In genomic region chr4:16192631-16193483, GRCh38 we compare ENCODE assay signal across 21 cellular contexts. TPM values are rescaled to one million over a fixed set of nuclear protein-coding genes. Genes with fewer than 3 reads are reported as not detected.
DNase-seq lines count a peak whose midpoint lies in the region; TF ChIP-seq lines count a peak whose summit lies in the region.
"Had no signal": no experiment of that assay in that cellular context is flagged by ENCODE, and none has a peak within 500 bp of the region (broad histone marks: within the 10 kb centered on the region; RNA-seq: fewer than 3 reads in every experiment).

No MANE protein-coding gene starts in this region.

- H3K4me1 ChIP-seq in muscle layer of colon (ENCODE audit: insufficient read depth, low read length), result peaks cover 45% of the 10 kb centered on the region
- H3K4me1 ChIP-seq: colonic mucosa had no signal

- peak overlapping the region; percentile 0 for H3K27ac ChIP-seq in muscle layer of colon (ENCODE audit: low read depth, low read length)
- H3K27ac ChIP-seq: colonic mucosa, parathyroid adenoma, RWPE1, thyroid gland had no signal

- peaks cover 34% of the 10 kb centered on the region for H3K4me1 Mint-ChIP-seq in chondrocyte (ENCODE audit: low read depth)

- DNase-seq in CD1c-positive myeloid dendritic cell (ENCODE audit: extremely low spot score) (peak; percentile 18), MV-4-11 (lab: John Stamatoyannopoulos, UW) (peak; percentile 48), chondrocyte (ENCODE audit: low spot score) (no peak), H7 (no peak), Ammon's horn (ENCODE audit: low spot score) (no peak), NAMALWA (ENCODE audit: low spot score) (no peak), glomerular visceral epithelial cell (ENCODE audit: extremely low spot score) (no peak)
- DNase-seq: activated CD8-positive, alpha-beta T cell treated with anti-CD3 and anti-CD28 coated beads, Interleukin-2, amount 10 ng/mL, durations not matched to agents 7 days and 5 days; activated naive CD8-positive, alpha-beta T cell treated with anti-CD3 and anti-CD28 coated beads for 36 hours; activated T-cell treated with anti-CD3 and anti-CD28 coated beads, Interleukin-2, amount 50 U/mL, for 4 hours; CD8-positive, alpha-beta memory T cell; colonic mucosa; hypothalamus; Karpas-422; naive thymus-derived CD8-positive, alpha-beta T cell; thyroid gland had no signal

- H3K9me3 Mint-ChIP-seq in chondrocyte (ENCODE audit: low read depth), result no peaks in the 10 kb centered on the region
- H3K9me3 Mint-ChIP-seq: activated naive CD8-positive, alpha-beta T cell treated with anti-CD3 and anti-CD28 coated beads for 36 hours; activated T-cell treated with anti-CD3 and anti-CD28 coated beads, Interleukin-2, amount 50 U/mL, for 4 hours; brain; CD8-positive, alpha-beta memory T cell; naive thymus-derived CD8-positive, alpha-beta T cell; stimulated activated effector memory CD8-positive, alpha-beta T cell treated with anti-CD3 and anti-CD28 coated beads, Interleukin-12 subunit alpha, Interleukin-12 subunit beta, amount 100 ng/mL, for 72 hours had no signal

- H3K4me3 ChIP-seq in muscle layer of colon (ENCODE audit: low read depth in 1 of 2, low read length in 2 of 2) (no peak overlapping the region), H7 (ENCODE audit: insufficient read depth, low read depth, low read length) (no peak overlapping the region)
- H3K4me3 ChIP-seq: colonic mucosa, thyroid gland had no signal

- H3K27me3 Mint-ChIP-seq in chondrocyte (ENCODE audit: low read depth), result no peaks in the 10 kb centered on the region
- H3K27me3 Mint-ChIP-seq: activated naive CD8-positive, alpha-beta T cell treated with anti-CD3 and anti-CD28 coated beads for 36 hours; brain; CD8-positive, alpha-beta memory T cell; naive thymus-derived CD8-positive, alpha-beta T cell had no signal

- H3K4me3 Mint-ChIP-seq in chondrocyte (ENCODE audit: unreplicated experiment), result no peak overlapping the region
- H3K4me3 Mint-ChIP-seq: activated CD8-positive, alpha-beta T cell treated with anti-CD3 and anti-CD28 coated beads, Interleukin-2, amount 10 ng/mL, durations not matched to agents 7 days and 5 days; activated naive CD8-positive, alpha-beta T cell treated with anti-CD3 and anti-CD28 coated beads for 36 hours; activated T-cell treated with anti-CD3 and anti-CD28 coated beads, Interleukin-2, amount 50 U/mL, for 4 hours; brain; CD8-positive, alpha-beta memory T cell; naive thymus-derived CD8-positive, alpha-beta T cell; stimulated activated effector memory CD8-positive, alpha-beta T cell treated with anti-CD3 and anti-CD28 coated beads, Interleukin-12 subunit alpha, Interleukin-12 subunit beta, amount 100 ng/mL, for 72 hours had no signal

- TF ChIP-seq CTCF in chondrocyte (IDR thresholded peaks at IDR 0.05), result no peak

- H3K36me3 ChIP-seq in muscle layer of colon (ENCODE audit: insufficient read depth, low read length), result peaks cover 15% of the 10 kb centered on the region
- no peaks in the 10 kb centered on the region; the same call in none of the 2 replicates for H3K36me3 ChIP-seq in H7 (replicated peaks; ENCODE audit: control insufficient read depth, insufficient read depth, low read length)
- H3K36me3 ChIP-seq: colonic mucosa had no signal

- peak overlapping the region; percentile 50 for H3K27ac Mint-ChIP-seq in chondrocyte (ENCODE audit: unreplicated experiment)
- H3K27ac Mint-ChIP-seq: activated CD8-positive, alpha-beta T cell treated with anti-CD3 and anti-CD28 coated beads, Interleukin-2, amount 10 ng/mL, durations not matched to agents 7 days and 5 days; activated naive CD8-positive, alpha-beta T cell treated with anti-CD3 and anti-CD28 coated beads for 36 hours; CD8-positive, alpha-beta memory T cell; stimulated activated effector memory CD8-positive, alpha-beta T cell treated with anti-CD3 and anti-CD28 coated beads, Interleukin-12 subunit alpha, Interleukin-12 subunit beta, amount 100 ng/mL, for 72 hours had no signal

- H3K36me3 Mint-ChIP-seq in chondrocyte (ENCODE audit: low read depth), result peaks cover 7% of the 10 kb centered on the region

- H3K9ac ChIP-seq in muscle layer of colon (ENCODE audit: low read length), result no peak overlapping the region
- H3K9ac ChIP-seq: parathyroid adenoma had no signal

- no peaks in the 10 kb centered on the region for H3K27me3 ChIP-seq in muscle layer of colon (ENCODE audit: control insufficient read depth in 1 of 2, insufficient read depth in 2 of 2, low read length in 2 of 2)
- no peaks in the 10 kb centered on the region for H3K27me3 ChIP-seq in H7 (ENCODE audit: control insufficient read depth, insufficient read depth, low read length)
- H3K27me3 ChIP-seq: colonic mucosa, thyroid gland had no signal

- no peaks in the 10 kb centered on the region for H3K9me3 ChIP-seq in muscle layer of colon (ENCODE audit: low read length)
- H3K9me3 ChIP-seq: colonic mucosa, thyroid gland had no signal

RNA-seq across cellular contexts. Expression of gene TAPT1, which starts 33.4 kb away (rescaled TPM):
- total RNA-seq in chondrocyte, result 17.8 to 26.0 TPM (median 23.0 TPM) in 3 replicates
- 5.8 and 8.8 TPM in 2 replicates for total RNA-seq in H7 (2014; rRNA removed; shearing (Covaris generic))

Comparison
In these comparisons a context has a peak if more than half of its experiments do, and no peak if none do; other contexts are left out.
1. DNase-seq: peak in CD1c-positive myeloid dendritic cell (single experiment) and MV-4-11 (single experiment); none in chondrocyte (single experiment), H7 (single experiment), Ammon's horn (single experiment), NAMALWA (single experiment) and glomerular visceral epithelial cell (single experiment).